Comparison of ENCODE assay signal across 1 cellular context in the genomic region with DNA sequence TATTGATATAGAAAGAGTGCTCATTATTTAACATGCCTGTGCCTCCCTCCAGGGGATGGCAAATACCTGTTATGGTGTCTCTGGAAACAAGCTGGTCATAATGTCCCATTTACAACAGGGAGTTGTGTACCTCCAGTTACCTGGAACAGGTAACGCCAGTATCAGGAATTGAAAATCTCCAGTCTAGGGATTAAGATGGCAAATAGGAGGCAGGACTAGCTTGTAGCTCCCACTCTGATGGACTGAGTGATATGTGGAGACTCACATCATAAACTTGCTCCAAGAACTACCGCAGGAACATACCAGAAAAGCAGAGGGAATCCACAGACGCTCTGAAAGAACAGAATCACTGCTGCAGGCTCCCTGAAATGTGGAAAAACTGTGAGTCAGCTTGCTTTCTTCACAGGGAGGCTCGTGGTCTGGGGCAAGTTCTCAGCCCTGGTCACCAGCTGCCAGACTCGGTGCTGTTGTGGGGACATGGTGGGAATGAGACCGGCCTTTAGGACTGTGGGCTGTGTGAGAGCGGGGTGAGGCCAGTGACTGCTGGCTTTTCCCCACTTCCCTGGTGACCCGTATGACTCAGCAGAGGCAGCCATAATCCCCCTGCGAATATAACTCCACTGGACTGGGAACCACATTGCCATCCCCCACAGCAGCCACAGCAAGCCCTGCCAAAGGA.
TF ChIP-seq lines count a peak whose summit lies in the region.

No MANE protein-coding gene starts in this region.

TF ChIP-seq in GM23338, 12 proteins besides CTCF, POLR2A, EP300 and RAD21 (continued from another document):
- TF ChIP-seq ZNF462 (CRISPR knock-in tag; IDR thresholded peaks at IDR 0.05) (no peak), ZNF331 (CRISPR knock-in tag; IDR thresholded peaks at IDR 0.05; ENCODE audit: low read depth) (no peak), POLR2AphosphoS5 (IDR thresholded peaks at IDR 0.05; ENCODE audit: low read depth) (no peak)
